In genomic region chr7:151705744-151706567, GRCh38 we compare ENCODE assay signal across 8 cellular contexts.
DNase-seq lines count a peak whose midpoint lies in the region; ATAC-seq and TF ChIP-seq lines count a peak whose summit lies in the region.

No MANE protein-coding gene starts in this region.

- peaks cover 0 to 3% (median 0%) of the 10 kb centered on the region in 5 experiments for H3K9me3 Mint-ChIP-seq in brain

- DNase-seq in activated gamma-delta T cell treated with Interleukin-2 at 50 U/mL for 16 hours (peak; percentile 17), activated gamma-delta T cell (lab: John Stamatoyannopoulos, UW) (no peak), NCI-H460 (ENCODE audit: extremely low read depth, low read depth) (peak; percentile 47), left kidney (ENCODE audit: low read depth, low spot score) (peak; percentile 78)
- DNase-seq in central memory CD4-positive, alpha-beta T cell: no peak

- H3K36me3 Mint-ChIP-seq in brain: no peaks in the 10 kb centered on the region

- peaks cover 3% of the 10 kb centered on the region for H3K27me3 Mint-ChIP-seq in brain

- H3K27ac Mint-ChIP-seq in brain: peak overlapping the region in 3 of 5 experiments; percentile 60 to 94 (median 82)

- H3K4me1 Mint-ChIP-seq in brain: peaks cover 38% of the 10 kb centered on the region

- peak overlapping the region in 2 of 5 experiments; percentile 12 to 66 for H3K4me3 Mint-ChIP-seq in brain

- ATAC-seq in GM19035 (IDR thresholded peaks at IDR 0.05; ENCODE audit: unreplicated experiment) (no peak), GM19455 (IDR thresholded peaks at IDR 0.05; ENCODE audit: unreplicated experiment) (no peak)

- peak; percentile 53 to 66 for TF ChIP-seq CTCF in brain (conservative IDR thresholded peaks at IDR 0.05)

Comparison
In these comparisons a context has a peak if more than half of its experiments do, and no peak if none do; other contexts are left out.
1. DNase-seq: peak in activated gamma-delta T cell treated with Interleukin-2 at 50 U/mL for 16 hours (single experiment), NCI-H460 (single experiment) and left kidney (single experiment); none in activated gamma-delta T cell (single experiment) and central memory CD4-positive, alpha-beta T cell (single experiment).